Comparison of ENCODE assay signal across 2 cellular contexts in the genomic region with DNA sequence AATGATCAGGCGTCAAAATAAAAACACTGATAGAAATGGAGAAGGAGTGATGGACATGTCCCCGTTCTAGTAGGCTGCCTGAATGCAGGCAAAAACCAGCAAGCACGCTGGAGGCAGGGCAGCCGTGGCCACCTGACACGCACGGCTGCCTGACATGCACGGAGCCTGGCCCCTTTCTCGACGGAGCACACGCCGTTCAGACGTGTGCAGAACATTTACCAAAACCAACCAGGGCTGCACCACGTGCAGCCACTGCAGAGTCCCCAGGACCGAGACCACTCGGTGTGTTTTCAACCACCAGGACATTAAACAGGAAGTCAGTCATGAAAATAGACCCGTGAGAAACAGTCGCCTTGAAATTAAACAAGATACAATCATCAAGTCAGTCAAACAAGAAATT.
TF ChIP-seq lines count a peak whose summit lies in the region.

No MANE protein-coding gene starts in this region.

TF ChIP-seq in SK-N-SH, 30 proteins besides CTCF, POLR2A, EP300 and RAD21 (continued from another document):
- TF ChIP-seq, protein P1, sequence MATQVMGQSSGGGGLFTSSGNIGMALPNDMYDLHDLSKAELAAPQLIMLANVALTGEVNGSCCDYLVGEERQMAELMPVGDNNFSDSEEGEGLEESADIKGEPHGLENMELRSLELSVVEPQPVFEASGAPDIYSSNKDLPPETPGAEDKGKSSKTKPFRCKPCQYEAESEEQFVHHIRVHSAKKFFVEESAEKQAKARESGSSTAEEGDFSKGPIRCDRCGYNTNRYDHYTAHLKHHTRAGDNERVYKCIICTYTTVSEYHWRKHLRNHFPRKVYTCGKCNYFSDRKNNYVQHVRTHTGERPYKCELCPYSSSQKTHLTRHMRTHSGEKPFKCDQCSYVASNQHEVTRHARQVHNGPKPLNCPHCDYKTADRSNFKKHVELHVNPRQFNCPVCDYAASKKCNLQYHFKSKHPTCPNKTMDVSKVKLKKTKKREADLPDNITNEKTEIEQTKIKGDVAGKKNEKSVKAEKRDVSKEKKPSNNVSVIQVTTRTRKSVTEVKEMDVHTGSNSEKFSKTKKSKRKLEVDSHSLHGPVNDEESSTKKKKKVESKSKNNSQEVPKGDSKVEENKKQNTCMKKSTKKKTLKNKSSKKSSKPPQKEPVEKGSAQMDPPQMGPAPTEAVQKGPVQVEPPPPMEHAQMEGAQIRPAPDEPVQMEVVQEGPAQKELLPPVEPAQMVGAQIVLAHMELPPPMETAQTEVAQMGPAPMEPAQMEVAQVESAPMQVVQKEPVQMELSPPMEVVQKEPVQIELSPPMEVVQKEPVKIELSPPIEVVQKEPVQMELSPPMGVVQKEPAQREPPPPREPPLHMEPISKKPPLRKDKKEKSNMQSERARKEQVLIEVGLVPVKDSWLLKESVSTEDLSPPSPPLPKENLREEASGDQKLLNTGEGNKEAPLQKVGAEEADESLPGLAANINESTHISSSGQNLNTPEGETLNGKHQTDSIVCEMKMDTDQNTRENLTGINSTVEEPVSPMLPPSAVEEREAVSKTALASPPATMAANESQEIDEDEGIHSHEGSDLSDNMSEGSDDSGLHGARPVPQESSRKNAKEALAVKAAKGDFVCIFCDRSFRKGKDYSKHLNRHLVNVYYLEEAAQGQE (IDR thresholded peaks at IDR 0.05; ENCODE audit: low read depth, low read length) = no peak
- TF ChIP-seq FOSL2 (IDR thresholded peaks at IDR 0.05; ENCODE audit: borderline replicate concordance, low read depth) = no peak
- TF ChIP-seq GATA2 (CRISPR knock-in tag; IDR thresholded peaks at IDR 0.05) = no peak
- TF ChIP-seq, protein P2, sequence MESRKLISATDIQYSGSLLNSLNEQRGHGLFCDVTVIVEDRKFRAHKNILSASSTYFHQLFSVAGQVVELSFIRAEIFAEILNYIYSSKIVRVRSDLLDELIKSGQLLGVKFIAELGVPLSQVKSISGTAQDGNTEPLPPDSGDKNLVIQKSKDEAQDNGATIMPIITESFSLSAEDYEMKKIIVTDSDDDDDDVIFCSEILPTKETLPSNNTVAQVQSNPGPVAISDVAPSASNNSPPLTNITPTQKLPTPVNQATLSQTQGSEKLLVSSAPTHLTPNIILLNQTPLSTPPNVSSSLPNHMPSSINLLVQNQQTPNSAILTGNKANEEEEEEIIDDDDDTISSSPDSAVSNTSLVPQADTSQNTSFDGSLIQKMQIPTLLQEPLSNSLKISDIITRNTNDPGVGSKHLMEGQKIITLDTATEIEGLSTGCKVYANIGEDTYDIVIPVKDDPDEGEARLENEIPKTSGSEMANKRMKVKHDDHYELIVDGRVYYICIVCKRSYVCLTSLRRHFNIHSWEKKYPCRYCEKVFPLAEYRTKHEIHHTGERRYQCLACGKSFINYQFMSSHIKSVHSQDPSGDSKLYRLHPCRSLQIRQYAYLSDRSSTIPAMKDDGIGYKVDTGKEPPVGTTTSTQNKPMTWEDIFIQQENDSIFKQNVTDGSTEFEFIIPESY (IDR thresholded peaks at IDR 0.05; ENCODE audit: borderline replicate concordance, low read depth) = no peak
- TF ChIP-seq TEAD4 (IDR thresholded peaks at IDR 0.05; ENCODE audit: borderline replicate concordance, insufficient read depth) = no peak
- TF ChIP-seq TCF12 (IDR thresholded peaks at IDR 0.05) = no peak
- TF ChIP-seq RFX5 (IDR thresholded peaks at IDR 0.05; ENCODE audit: low read length) = no peak
- no peak for TF ChIP-seq SIN3A (IDR thresholded peaks at IDR 0.05; ENCODE audit: borderline replicate concordance, low read depth, low read length)
- no peak for TF ChIP-seq YY1 (IDR thresholded peaks at IDR 0.05; ENCODE audit: low read depth)
- TF ChIP-seq JUND (IDR thresholded peaks at IDR 0.05) = no peak
- no peak for TF ChIP-seq RCOR1 (IDR thresholded peaks at IDR 0.05; ENCODE audit: low read length)
- TF ChIP-seq MEF2A (IDR thresholded peaks at IDR 0.05; ENCODE audit: borderline replicate concordance, low read depth) = no peak

TF ChIP-seq in SK-N-SH treated with all-trans-retinoic acid at 6 μM for 48 hours, 23 proteins besides CTCF, POLR2A, EP300 and RAD21 (continued from another document):
- TF ChIP-seq, protein P3, sequence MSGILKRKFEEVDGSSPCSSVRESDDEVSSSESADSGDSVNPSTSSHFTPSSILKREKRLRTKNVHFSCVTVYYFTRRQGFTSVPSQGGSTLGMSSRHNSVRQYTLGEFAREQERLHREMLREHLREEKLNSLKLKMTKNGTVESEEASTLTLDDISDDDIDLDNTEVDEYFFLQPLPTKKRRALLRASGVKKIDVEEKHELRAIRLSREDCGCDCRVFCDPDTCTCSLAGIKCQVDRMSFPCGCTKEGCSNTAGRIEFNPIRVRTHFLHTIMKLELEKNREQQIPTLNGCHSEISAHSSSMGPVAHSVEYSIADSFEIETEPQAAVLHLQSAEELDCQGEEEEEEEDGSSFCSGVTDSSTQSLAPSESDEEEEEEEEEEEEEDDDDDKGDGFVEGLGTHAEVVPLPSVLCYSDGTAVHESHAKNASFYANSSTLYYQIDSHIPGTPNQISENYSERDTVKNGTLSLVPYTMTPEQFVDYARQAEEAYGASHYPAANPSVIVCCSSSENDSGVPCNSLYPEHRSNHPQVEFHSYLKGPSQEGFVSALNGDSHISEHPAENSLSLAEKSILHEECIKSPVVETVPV (CRISPR knock-in tag; IDR thresholded peaks at IDR 0.05) = no peak
- TF ChIP-seq RARB (CRISPR knock-in tag; IDR thresholded peaks at IDR 0.05) (no peak), ZNF70 (CRISPR knock-in tag; IDR thresholded peaks at IDR 0.05) (no peak), SNAI2 (CRISPR knock-in tag; IDR thresholded peaks at IDR 0.05) (no peak), ZC3H10 (CRISPR knock-in tag; IDR thresholded peaks at IDR 0.05) (no peak), OSR1 (CRISPR knock-in tag; IDR thresholded peaks at IDR 0.05) (no peak), ZNF565 (CRISPR knock-in tag; conservative IDR thresholded peaks at IDR 0.05; ENCODE audit: low read depth) (no peak), ESRRG (CRISPR knock-in tag; IDR thresholded peaks at IDR 0.05) (no peak), CSDC2 (CRISPR knock-in tag; IDR thresholded peaks at IDR 0.05) (no peak), GLIS3 (CRISPR knock-in tag; IDR thresholded peaks at IDR 0.05) (no peak), ZFP3 (CRISPR knock-in tag; IDR thresholded peaks at IDR 0.05) (no peak), TCF4 (CRISPR knock-in tag; IDR thresholded peaks at IDR 0.05; ENCODE audit: borderline replicate concordance) (no peak), TOX (CRISPR knock-in tag; IDR thresholded peaks at IDR 0.05; ENCODE audit: borderline replicate concordance) (no peak)
- TF ChIP-seq, protein P4, sequence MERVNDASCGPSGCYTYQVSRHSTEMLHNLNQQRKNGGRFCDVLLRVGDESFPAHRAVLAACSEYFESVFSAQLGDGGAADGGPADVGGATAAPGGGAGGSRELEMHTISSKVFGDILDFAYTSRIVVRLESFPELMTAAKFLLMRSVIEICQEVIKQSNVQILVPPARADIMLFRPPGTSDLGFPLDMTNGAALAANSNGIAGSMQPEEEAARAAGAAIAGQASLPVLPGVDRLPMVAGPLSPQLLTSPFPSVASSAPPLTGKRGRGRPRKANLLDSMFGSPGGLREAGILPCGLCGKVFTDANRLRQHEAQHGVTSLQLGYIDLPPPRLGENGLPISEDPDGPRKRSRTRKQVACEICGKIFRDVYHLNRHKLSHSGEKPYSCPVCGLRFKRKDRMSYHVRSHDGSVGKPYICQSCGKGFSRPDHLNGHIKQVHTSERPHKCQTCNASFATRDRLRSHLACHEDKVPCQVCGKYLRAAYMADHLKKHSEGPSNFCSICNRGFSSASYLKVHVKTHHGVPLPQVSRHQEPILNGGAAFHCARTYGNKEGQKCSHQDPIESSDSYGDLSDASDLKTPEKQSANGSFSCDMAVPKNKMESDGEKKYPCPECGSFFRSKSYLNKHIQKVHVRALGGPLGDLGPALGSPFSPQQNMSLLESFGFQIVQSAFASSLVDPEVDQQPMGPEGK (CRISPR knock-in tag; IDR thresholded peaks at IDR 0.05; ENCODE audit: borderline replicate concordance) = no peak
